17 cellular contexts compared by ENCODE assay signal in genomic region chr9:77511525-77511924, GRCh38.
"Had no signal": no experiment of that assay in that cellular context is flagged by ENCODE, and none has a peak within 500 bp of the region (broad histone marks: within the 10 kb centered on the region; RNA-seq: fewer than 3 reads in every experiment).

No MANE protein-coding gene starts in this region.

- H3K9me3 ChIP-seq: ovary, right atrium auricular region had no signal

- H3K4me1 ChIP-seq: foreskin keratinocyte had no signal

- FAIRE-seq: endothelial cell of umbilical vein, keratinocyte, urothelium cell line had no signal

- H3K36me3 ChIP-seq: ovary, right atrium auricular region had no signal

- H3K27ac ChIP-seq: coronary artery, foreskin keratinocyte, ovary, right atrium auricular region had no signal

- DNase-seq: effector CD4-positive, alpha-beta T cell; endodermal cell; erythroblast; foreskin keratinocyte; immature natural killer cell; left cardiac atrium; naive thymus-derived CD4-positive, alpha-beta T cell; ovary; stimulated activated CD4-positive, alpha-beta T cell treated with anti-CD3 and anti-CD28 coated beads, Interleukin-2, amount 100 ng/mL, for 48 hours; stimulated activated naive CD4-positive, alpha-beta T cell treated with Interleukin-2 at 50 U/mL for 16 hours; trophoblast cell had no signal

- ATAC-seq: foreskin keratinocyte; left cardiac atrium; naive thymus-derived CD4-positive, alpha-beta T cell had no signal

- H3K27me3 ChIP-seq: foreskin keratinocyte, ovary, right atrium auricular region had no signal

- H3K4me2 ChIP-seq: smooth muscle cell had no signal

- H3K4me3 ChIP-seq: coronary artery, ovary, right atrium auricular region, smooth muscle cell had no signal
